Comparison of ENCODE assay signal across 24 cellular contexts in the genomic region with DNA sequence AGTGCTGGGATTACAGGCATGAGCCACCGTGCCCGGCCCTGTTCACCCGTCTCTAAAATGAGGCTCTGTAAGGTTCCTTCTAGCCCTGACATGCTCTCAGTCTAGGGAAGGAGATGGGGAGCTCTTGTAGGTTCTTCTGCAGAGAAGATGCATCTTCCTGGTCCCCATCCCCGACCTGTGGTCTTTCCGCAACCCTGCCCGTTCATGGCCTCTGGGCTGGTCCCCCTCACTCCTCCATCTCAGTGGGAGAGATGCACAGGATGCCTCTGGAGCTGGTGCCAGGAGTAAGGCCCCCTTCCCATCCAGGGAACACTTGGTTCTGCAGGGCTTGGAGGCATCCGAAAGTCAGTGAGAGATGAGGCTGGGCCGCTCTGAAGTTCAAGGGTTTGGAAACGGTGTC.
"Had no signal": no experiment of that assay in that cellular context is flagged by ENCODE, and none has a peak within 500 bp of the region (broad histone marks: within the 10 kb centered on the region; RNA-seq: fewer than 3 reads in every experiment).

No MANE protein-coding gene starts in this region.

- H3K27ac Mint-ChIP-seq: activated B cell treated with CpG ODN at 0.5 μM for 24 hours; activated CD4-positive, alpha-beta T cell treated with anti-CD3 and anti-CD28 coated beads, Interleukin-2, amount 10 ng/mL, durations not matched to agents 24 days and 14 days; activated CD8-positive, alpha-beta memory T cell treated with anti-CD3 and anti-CD28 coated beads, Interleukin-2, amount 10 ng/mL, durations not matched to agents 7 days and 5 days; activated naive CD4-positive, alpha-beta T cell treated with anti-CD3 and anti-CD28 coated beads, Interleukin-2, amount 50 U/mL, for 72 hours; activated naive CD8-positive, alpha-beta T cell treated with anti-CD3 and anti-CD28 coated beads, Interleukin-2, amount 50 U/mL, for 24 hours; activated T-cell treated with anti-CD3 and anti-CD28 coated beads, Interleukin-2, amount 50 U/mL, for 24 hours; activated T-helper 1 cell treated with anti-CD3 and anti-CD28 coated beads, Interleukin-12 subunit alpha, Interleukin-12 subunit beta, Interleukin-2, Interleukin-4 antibody, amounts not matched to agents 30 ng/mL and 10 ng/mL and 1 ng/mL, durations not matched to agents 14 hours and 24 hours and 36 hours; T-helper 17 cell had no signal

- H3K9me3 ChIP-seq: ascending aorta, body of pancreas, Peyer's patch had no signal

- ATAC-seq: activated CD8-positive, alpha-beta memory T cell treated with anti-CD3 and anti-CD28 coated beads, Interleukin-2, amount 10 ng/mL, durations not matched to agents 7 days and 5 days; activated naive CD4-positive, alpha-beta T cell treated with anti-CD3 and anti-CD28 coated beads, Interleukin-2, amount 50 U/mL, for 72 hours; activated naive CD8-positive, alpha-beta T cell treated with anti-CD3 and anti-CD28 coated beads, Interleukin-2, amount 50 U/mL, for 24 hours; body of pancreas; T-helper 17 cell had no signal

- H3K9me3 Mint-ChIP-seq: activated B cell treated with CpG ODN at 0.5 μM for 24 hours; activated CD4-positive, alpha-beta T cell treated with anti-CD3 and anti-CD28 coated beads, Interleukin-2, amount 10 ng/mL, durations not matched to agents 24 days and 14 days; activated naive CD4-positive, alpha-beta T cell treated with anti-CD3 and anti-CD28 coated beads, Interleukin-2, amount 50 U/mL, for 72 hours; activated naive CD8-positive, alpha-beta T cell treated with anti-CD3 and anti-CD28 coated beads, Interleukin-2, amount 50 U/mL, for 24 hours; activated T-cell treated with anti-CD3 and anti-CD28 coated beads, Interleukin-2, amount 50 U/mL, for 24 hours; activated T-helper 1 cell treated with anti-CD3 and anti-CD28 coated beads, Interleukin-12 subunit alpha, Interleukin-12 subunit beta, Interleukin-2, Interleukin-4 antibody, amounts not matched to agents 30 ng/mL and 10 ng/mL and 1 ng/mL, durations not matched to agents 14 hours and 24 hours and 36 hours had no signal

- DNase-seq: activated B cell treated with CpG ODN at 0.5 μM for 24 hours; activated CD4-positive, alpha-beta T cell treated with anti-CD3 and anti-CD28 coated beads for 1 hour; activated CD4-positive, alpha-beta T cell treated with anti-CD3 and anti-CD28 coated beads, Interleukin-2, amount 10 ng/mL, durations not matched to agents 24 days and 14 days; activated CD4-positive, alpha-beta T cell treated with anti-CD3 and anti-CD28 coated beads, Interleukin-2, amount 50 U/mL, for 48 hours; activated CD8-positive, alpha-beta memory T cell treated with anti-CD3 and anti-CD28 coated beads, Interleukin-2, amount 10 ng/mL, durations not matched to agents 7 days and 5 days; activated effector memory CD4-positive, alpha-beta T cell treated with Interleukin-2 at 50 U/mL for 16 hours; activated naive CD4-positive, alpha-beta T cell; activated naive CD8-positive, alpha-beta T cell treated with anti-CD3 and anti-CD28 coated beads, Interleukin-2, amount 50 U/mL, for 24 hours; activated T-cell treated with anti-CD3 and anti-CD28 coated beads, Interleukin-2, amount 50 U/mL, for 24 hours; amniotic stem cell; body of pancreas; MM.1S; NCI-H1105; NCI-H1436; NCI-H1694 treated with DMSO at 0.1 percent for 48 hours; NCI-H510A treated with DMSO at 0.1 percent for 48 hours; SHP77; T-helper 17 cell; T-helper 9 cell had no signal

- H3K4me1 ChIP-seq: body of pancreas, Peyer's patch had no signal

- H3K36me3 ChIP-seq: ascending aorta, Peyer's patch had no signal

- H3K27me3 ChIP-seq: ascending aorta, body of pancreas, Peyer's patch had no signal

- H3K4me1 Mint-ChIP-seq: activated B cell treated with CpG ODN at 0.5 μM for 24 hours; activated CD4-positive, alpha-beta T cell treated with anti-CD3 and anti-CD28 coated beads, Interleukin-2, amount 10 ng/mL, durations not matched to agents 24 days and 14 days; activated CD8-positive, alpha-beta memory T cell treated with anti-CD3 and anti-CD28 coated beads, Interleukin-2, amount 10 ng/mL, durations not matched to agents 7 days and 5 days; activated naive CD8-positive, alpha-beta T cell treated with anti-CD3 and anti-CD28 coated beads, Interleukin-2, amount 50 U/mL, for 24 hours; T-helper 17 cell had no signal

- H3K4me3 ChIP-seq: ascending aorta, body of pancreas, Peyer's patch had no signal

- H3K27ac ChIP-seq: ascending aorta, body of pancreas, RWPE1 had no signal

- H3K4me3 Mint-ChIP-seq: activated B cell treated with CpG ODN at 0.5 μM for 24 hours; activated CD4-positive, alpha-beta T cell treated with anti-CD3 and anti-CD28 coated beads, Interleukin-2, amount 10 ng/mL, durations not matched to agents 24 days and 14 days; activated CD8-positive, alpha-beta memory T cell treated with anti-CD3 and anti-CD28 coated beads, Interleukin-2, amount 10 ng/mL, durations not matched to agents 7 days and 5 days; activated naive CD8-positive, alpha-beta T cell treated with anti-CD3 and anti-CD28 coated beads, Interleukin-2, amount 50 U/mL, for 24 hours; activated T-cell treated with anti-CD3 and anti-CD28 coated beads, Interleukin-2, amount 50 U/mL, for 24 hours; activated T-helper 1 cell treated with anti-CD3 and anti-CD28 coated beads, Interleukin-12 subunit alpha, Interleukin-12 subunit beta, Interleukin-2, Interleukin-4 antibody, amounts not matched to agents 30 ng/mL and 10 ng/mL and 1 ng/mL, durations not matched to agents 14 hours and 24 hours and 36 hours; T-helper 17 cell had no signal

- H3K36me3 Mint-ChIP-seq: activated CD8-positive, alpha-beta memory T cell treated with anti-CD3 and anti-CD28 coated beads, Interleukin-2, amount 10 ng/mL, durations not matched to agents 7 days and 5 days; activated naive CD4-positive, alpha-beta T cell treated with anti-CD3 and anti-CD28 coated beads, Interleukin-2, amount 50 U/mL, for 72 hours had no signal

- H3K27me3 Mint-ChIP-seq: activated B cell treated with CpG ODN at 0.5 μM for 24 hours; activated CD4-positive, alpha-beta T cell treated with anti-CD3 and anti-CD28 coated beads, Interleukin-2, amount 10 ng/mL, durations not matched to agents 24 days and 14 days; activated naive CD8-positive, alpha-beta T cell treated with anti-CD3 and anti-CD28 coated beads, Interleukin-2, amount 50 U/mL, for 24 hours; activated T-cell treated with anti-CD3 and anti-CD28 coated beads, Interleukin-2, amount 50 U/mL, for 24 hours had no signal
